27 cellular contexts compared by ENCODE assay signal in the genomic region with DNA sequence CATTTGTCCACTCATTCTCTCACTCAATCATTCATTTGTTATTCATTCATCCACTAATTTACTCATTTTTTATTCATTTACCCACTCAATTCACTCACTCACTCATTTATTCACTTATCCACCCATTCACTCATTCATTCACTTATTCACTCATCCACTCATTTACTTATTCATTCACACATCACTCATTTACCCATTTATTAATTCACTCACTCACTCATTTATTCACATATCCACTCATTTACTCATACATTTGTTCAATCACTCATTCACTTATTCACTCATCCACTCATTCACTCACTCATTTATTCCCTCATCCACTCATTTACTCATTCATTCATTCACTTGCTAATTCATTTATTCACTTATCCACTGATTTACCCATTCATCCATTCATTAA.
"Had no signal": no experiment of that assay in that cellular context is flagged by ENCODE, and none has a peak within 500 bp of the region (broad histone marks: within the 10 kb centered on the region; RNA-seq: fewer than 3 reads in every experiment).

No MANE protein-coding gene starts in this region.

- H3K36me3 ChIP-seq: neutrophil, pancreas, stomach, thoracic aorta, thyroid gland, tibial nerve, upper lobe of left lung, vagina had no signal

- H3K4me3 Mint-ChIP-seq: naive thymus-derived CD8-positive, alpha-beta T cell; natural killer cell treated with Interleukin-12 subunit alpha and Interleukin-12 subunit beta and Interleukin-15 and Interleukin-18, amount 100 ng/mL, for 72 hours; nephron progenitor cell; neural crest cell; stimulated activated effector memory CD8-positive, alpha-beta T cell treated with anti-CD3 and anti-CD28 coated beads, Interleukin-12 subunit alpha, Interleukin-12 subunit beta, amount 100 ng/mL, for 72 hours; stimulated activated naive B cell treated with anti-CD40 and anti-IgM and Interleukin-4, amounts not matched to agents 10 μg/mL and 1 μg/mL and 100 μg/mL, for 72 hours; stimulated activated naive CD8-positive, alpha-beta T cell treated with anti-CD3 and anti-CD28 coated beads, Interleukin-15, Interleukin-2, amounts not matched to agents 100 ng/mL and 50 ng/mL, for 24 hours had no signal

- H3K9me3 Mint-ChIP-seq: natural killer cell treated with Interleukin-12 subunit alpha and Interleukin-12 subunit beta and Interleukin-15 and Interleukin-18, amount 100 ng/mL, for 72 hours; nephron progenitor cell; stimulated activated effector memory CD8-positive, alpha-beta T cell treated with anti-CD3 and anti-CD28 coated beads, Interleukin-12 subunit alpha, Interleukin-12 subunit beta, amount 100 ng/mL, for 72 hours; stimulated activated naive B cell treated with anti-CD40 and anti-IgM and Interleukin-4, amounts not matched to agents 10 μg/mL and 1 μg/mL and 100 μg/mL, for 72 hours; stimulated activated naive CD8-positive, alpha-beta T cell treated with anti-CD3 and anti-CD28 coated beads, Interleukin-15, Interleukin-2, amounts not matched to agents 100 ng/mL and 50 ng/mL, for 24 hours had no signal

- H3K4me3 ChIP-seq: pancreas, psoas muscle, skin epidermis, stomach, thoracic aorta, thyroid gland, tibial nerve, upper lobe of left lung, vagina had no signal

- H3K9me3 ChIP-seq: neutrophil, pancreas, psoas muscle, stomach, thoracic aorta, thyroid gland, tibial nerve, upper lobe of left lung, vagina had no signal

- H3K4me1 ChIP-seq: pancreas, psoas muscle, thyroid gland, tibial nerve, upper lobe of left lung, vagina had no signal

- H3K27me3 ChIP-seq: neutrophil, pancreas, thyroid gland, tibial nerve, upper lobe of left lung, vagina had no signal

- H3K4me1 Mint-ChIP-seq: naive thymus-derived CD8-positive, alpha-beta T cell; stimulated activated effector memory CD8-positive, alpha-beta T cell treated with anti-CD3 and anti-CD28 coated beads, Interleukin-12 subunit alpha, Interleukin-12 subunit beta, amount 100 ng/mL, for 72 hours; stimulated activated naive B cell treated with anti-CD40 and anti-IgM and Interleukin-4, amounts not matched to agents 10 μg/mL and 1 μg/mL and 100 μg/mL, for 72 hours had no signal

- H3K36me3 Mint-ChIP-seq: naive thymus-derived CD8-positive, alpha-beta T cell; natural killer cell treated with Interleukin-12 subunit alpha and Interleukin-12 subunit beta and Interleukin-15 and Interleukin-18, amount 100 ng/mL, for 72 hours; stimulated activated effector memory CD8-positive, alpha-beta T cell treated with anti-CD3 and anti-CD28 coated beads, Interleukin-12 subunit alpha, Interleukin-12 subunit beta, amount 100 ng/mL, for 72 hours; stimulated activated naive B cell treated with anti-CD40 and anti-IgM and Interleukin-4, amounts not matched to agents 10 μg/mL and 1 μg/mL and 100 μg/mL, for 72 hours had no signal

- ATAC-seq: naive thymus-derived CD8-positive, alpha-beta T cell; natural killer cell treated with Interleukin-12 subunit alpha and Interleukin-12 subunit beta and Interleukin-15 and Interleukin-18, amount 100 ng/mL, for 72 hours; pancreas; psoas muscle; right cardiac atrium; sciatic nerve; stimulated activated effector memory CD8-positive, alpha-beta T cell treated with anti-CD3 and anti-CD28 coated beads, Interleukin-12 subunit alpha, Interleukin-12 subunit beta, amount 100 ng/mL, for 72 hours; stimulated activated naive B cell treated with anti-CD40 and anti-IgM and Interleukin-4, amounts not matched to agents 10 μg/mL and 1 μg/mL and 100 μg/mL, for 72 hours had no signal

- FAIRE-seq: urothelium cell line had no signal

- H3K27ac Mint-ChIP-seq: naive thymus-derived CD8-positive, alpha-beta T cell; natural killer cell treated with Interleukin-12 subunit alpha and Interleukin-12 subunit beta and Interleukin-15 and Interleukin-18, amount 100 ng/mL, for 72 hours; nephron progenitor cell; stimulated activated effector memory CD8-positive, alpha-beta T cell treated with anti-CD3 and anti-CD28 coated beads, Interleukin-12 subunit alpha, Interleukin-12 subunit beta, amount 100 ng/mL, for 72 hours; stimulated activated naive B cell treated with anti-CD40 and anti-IgM and Interleukin-4, amounts not matched to agents 10 μg/mL and 1 μg/mL and 100 μg/mL, for 72 hours; stimulated activated naive CD8-positive, alpha-beta T cell treated with anti-CD3 and anti-CD28 coated beads, Interleukin-15, Interleukin-2, amounts not matched to agents 100 ng/mL and 50 ng/mL, for 24 hours had no signal

- H3K27me3 Mint-ChIP-seq: natural killer cell treated with Interleukin-12 subunit alpha and Interleukin-12 subunit beta and Interleukin-15 and Interleukin-18, amount 100 ng/mL, for 72 hours; stimulated activated naive B cell treated with anti-CD40 and anti-IgM and Interleukin-4, amounts not matched to agents 10 μg/mL and 1 μg/mL and 100 μg/mL, for 72 hours had no signal

- H3K27ac ChIP-seq: neutrophil, pancreas, psoas muscle, skin epidermis, stomach, thoracic aorta, thyroid gland, tibial nerve, upper lobe of left lung, vagina had no signal

- DNase-seq: naive thymus-derived CD8-positive, alpha-beta T cell; nephron progenitor cell; nucleus accumbens; pancreas; psoas muscle; right cardiac atrium; stimulated activated CD4-positive, alpha-beta T cell treated with anti-CD3 and anti-CD28 coated beads, Interleukin-15, amount 100 ng/mL, for 24 hours; stimulated activated CD4-positive, alpha-beta T cell treated with anti-CD3 and anti-CD28 coated beads, Interleukin-2, amount 100 ng/mL, for 24 hours; stimulated activated CD4-positive, alpha-beta T cell treated with anti-CD3 and anti-CD28 coated beads, Interleukin-2, amount 100 ng/mL, for 48 hours; stimulated activated CD4-positive, alpha-beta T cell treated with anti-CD3 and anti-CD28 coated beads, Interleukin-4, amount 100 ng/mL, for 24 hours; stimulated activated naive B cell treated with anti-CD40 and anti-IgM and Interleukin-4, amounts not matched to agents 10 μg/mL and 1 μg/mL and 100 μg/mL, for 72 hours; stimulated activated naive CD4-positive, alpha-beta T cell treated with Interleukin-2 at 50 U/mL for 16 hours; stomach; thyroid gland; trophoblast cell; upper lobe of left lung had no signal
